ENCODE assay signal across 16 cellular contexts in the genomic region with DNA sequence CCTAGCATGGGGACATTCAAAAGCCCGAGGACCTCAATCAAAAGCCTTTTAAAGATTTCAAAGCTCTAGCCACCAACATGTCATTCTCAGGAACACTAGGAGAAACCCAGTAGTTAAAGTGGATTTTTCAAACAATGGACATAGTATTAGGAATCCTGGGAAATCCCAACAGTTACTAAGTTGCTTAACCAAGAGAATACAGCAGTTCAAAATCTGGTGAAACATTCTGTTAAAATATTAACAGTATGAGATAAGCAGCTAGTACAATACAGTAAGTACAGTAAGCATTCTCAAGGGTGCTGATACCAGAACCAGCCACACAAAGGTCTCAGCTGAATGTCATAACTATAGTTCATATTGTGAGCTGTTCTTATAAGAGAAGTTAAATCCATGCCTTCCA.
A peak's percentile ranks its signal among the peaks of the same experiment; 100 is the strongest.
DNase-seq lines count a peak whose midpoint lies in the region; ATAC-seq, FAIRE-seq and TF ChIP-seq lines count a peak whose summit lies in the region.
"Had no signal": no experiment of that assay in that cellular context is flagged by ENCODE, and none has a peak within 500 bp of the region (broad histone marks: within the 10 kb centered on the region; RNA-seq: fewer than 3 reads in every experiment).

No MANE protein-coding gene starts in this region.

- H3K27ac ChIP-seq in body of pancreas (peak overlapping the region in 3 of 4 donors; percentile 22 to 66 (median 32)), small intestine (ENCODE audit: low read depth in 1 of 2, low read length in 1 of 2) (no peak overlapping the region)
- H3K27ac ChIP-seq: PC-9 had no signal

- ATAC-seq in body of pancreas (peak; percentile 79), HG02759 (IDR thresholded peaks at IDR 0.05; ENCODE audit: unreplicated experiment) (no peak), GM19328 (IDR thresholded peaks at IDR 0.05; ENCODE audit: unreplicated experiment) (no peak)
- ATAC-seq: GM23338 had no signal

- no peak for TF ChIP-seq POLR2A in body of pancreas (IDR thresholded peaks at IDR 0.05)

- H3K9me3 ChIP-seq in body of pancreas (no peaks in the 10 kb centered on the region), small intestine (ENCODE audit: control insufficient read depth, low read depth) (no peaks in the 10 kb centered on the region)
- H3K9me3 ChIP-seq: BE2C had no signal

- peaks cover 12% of the 10 kb centered on the region for H3K4me1 ChIP-seq in body of pancreas
- H3K4me1 ChIP-seq in small intestine (ENCODE audit: control insufficient read depth in 2 of 2, insufficient read depth in 1 of 2, low read depth in 1 of 2, low read length in 1 of 2), result no peaks in the 10 kb centered on the region
- H3K4me1 ChIP-seq: BE2C had no signal

- peak in 4 of 7 experiments; percentile 6 to 35 (median 11) for TF ChIP-seq CTCF in body of pancreas (IDR thresholded peaks at IDR 0.05)

- DNase-seq in OCI-M1 (lab: John Stamatoyannopoulos, UW), result peak; percentile 14
- DNase-seq in body of pancreas, result peak in 2 of 4 donors; percentile 16 to 19
- DNase-seq in kidney glomerular epithelial cell (lab: John Stamatoyannopoulos, UW), result peak; percentile 25
- DNase-seq in small intestine, result peak; percentile 49
- no peak for DNase-seq in DMS53 (lab: John Stamatoyannopoulos, UW)
- DNase-seq: BE2C; CD4-positive, alpha-beta T cell; DMS79; KG1; NCI-H1417 treated with DMSO at 0.1 percent for 48 hours; NCI-H1930; NCI-H526 treated with DMSO at 0.1 percent for 48 hours; PC-9 had no signal

- intact Hi-C loops in body of pancreas (cut with DNase I), result no loop called here

- 17 to 38% methylated on average over 1 of the region's 1 CpG for WGBS in body of pancreas, 2 donors
- WGBS in small intestine, 3 donors, result 18 to 64% (median 31%) methylated on average over 1 of the region's 1 CpG

- peak; percentile 61 for FAIRE-seq in small intestine (lab: Jason Lieb, UNC)

- H3K4me3 ChIP-seq in body of pancreas, result no peak overlapping the region
- H3K4me3 ChIP-seq in small intestine (ENCODE audit: low read depth in 1 of 2, low read length in 2 of 2), result no peak overlapping the region
- H3K4me3 ChIP-seq: GM23338, PC-9 had no signal

- H3K36me3 ChIP-seq in body of pancreas (replicated peaks in 1 of 2; ENCODE audit: insufficient read depth in 1 of 2, low read depth in 2 of 2), result no peaks in the 10 kb centered on the region
- H3K36me3 ChIP-seq in small intestine (ENCODE audit: control insufficient read depth in 2 of 2, insufficient read depth in 2 of 2, low read length in 2 of 2), result peaks cover 0 to 2% of the 10 kb centered on the region in 2 donors
- H3K36me3 ChIP-seq: BE2C had no signal

- H3K27me3 ChIP-seq in body of pancreas (no peaks in the 10 kb centered on the region), small intestine (ENCODE audit: control insufficient read depth in 2 of 2, insufficient read depth in 2 of 2, low read length in 2 of 2) (no peaks in the 10 kb centered on the region)
- H3K27me3 ChIP-seq: BE2C had no signal

Comparison
In these comparisons a context has a peak if more than half of its experiments do, and no peak if none do; other contexts are left out.
1. H3K27ac ChIP-seq: peak in body of pancreas (3 of 4); none in small intestine (0 of 2).